8 cellular contexts compared by ENCODE assay signal in genomic region chr1:26279598-26280332, GRCh38. TPM values are rescaled to one million over a fixed set of nuclear protein-coding genes. Genes with fewer than 3 reads are reported as not detected.
DNase-seq lines count a peak whose midpoint lies in the region; ATAC-seq, FAIRE-seq and TF ChIP-seq lines count a peak whose summit lies in the region.

Gene SH3BGRL3 (plus strand): TSS chr1:26280086. CDS start chr1:26280156, 70 bp downstream.

- peak within 1 kb of the TSS; percentile 94 for H3K27ac Mint-ChIP-seq in dendritic cell treated with granulocyte-macrophage colony-stimulating factor and Interleukin-4, amounts not matched to agents 40 ng/mL and 50 ng/mL, for 4 days

- H3K9me3 ChIP-seq in HepG2 (ENCODE audit: low read length): no peaks in the 10 kb centered on the region

- peak within 1 kb of the TSS; percentile 85 for H3K4me2 ChIP-seq in HepG2 (ENCODE audit: low read depth, low read length)

- intact Hi-C loops in dendritic cell treated with granulocyte-macrophage colony-stimulating factor and Interleukin-4, amounts not matched to agents 40 ng/mL and 50 ng/mL, for 4 days (cut with micrococcal nuclease): loop anchor here (10.0 kb wide), 1 partner anchor 115 kb away; no protein-coding TSS in a partner anchor
- intact Hi-C loops in HepG2 (cut with micrococcal nuclease; ENCODE audit: unreplicated experiment): no loop called here

- TF ChIP-seq POLR2A in HepG2 (IDR thresholded peaks at IDR 0.05; ENCODE audit: insufficient read depth in 1 of 2, low read depth in 2 of 2, low read length in 2 of 2): peak; percentile 51 to 77

- in situ Hi-C loops in HepG2 (cut with HindIII; ENCODE audit: extremely low pct_ligation_motif_present, low pct_unique_long_range_greater_than_20kb): loop anchor here (5.0 kb wide), 2 partner anchors 43 to 113 kb away; no protein-coding TSS in a partner anchor

- peaks cover 39% of the 10 kb centered on the region for H3K4me1 ChIP-seq in HepG2 (ENCODE audit: insufficient read depth, low read length)

- H3K4me3 Mint-ChIP-seq in dendritic cell treated with granulocyte-macrophage colony-stimulating factor and Interleukin-4, amounts not matched to agents 40 ng/mL and 50 ng/mL, for 4 days: peak within 1 kb of the TSS; percentile 86

- 47% methylated on average over 4 of the region's 65 CpGs for WGBS in HepG2 (ENCODE audit: low lambda C conversion rate)

- peak within 1 kb of the TSS; percentile 69 for H3K9ac ChIP-seq in HepG2 (ENCODE audit: insufficient read depth, low read depth, low read length)

- peak within 1 kb of the TSS; percentile 61 to 78 (median 68); a peak in 5 of 6 replicates for H3K4me3 ChIP-seq in HepG2 (replicated peaks in 1 of 3; ENCODE audit: insufficient read depth in 1 of 3, low read depth in 2 of 3, low read length in 3 of 3)

- H3K36me3 ChIP-seq in HepG2 (replicated peaks in 1 of 2; ENCODE audit: control insufficient read depth in 1 of 2, insufficient read depth in 2 of 2, low read length in 2 of 2): peaks cover 14 to 33% of the 10 kb centered on the region in 2 experiments

- CTCF ChIA-PET in HepG2 (lab: Yijun Ruan, JAX; ENCODE audit: low intra/inter-chr PET ratio, low total read pairs): no interaction called here

- no peak for TF ChIP-seq EP300 in HepG2 (IDR thresholded peaks at IDR 0.05; ENCODE audit: low read depth in 2 of 2, low read length in 2 of 2)
- TF ChIP-seq EP300 in HepG2 (CRISPR knock-in tag; IDR thresholded peaks at IDR 0.05; ENCODE audit: borderline replicate concordance): no peak

- H3K27me3 Mint-ChIP-seq in dendritic cell treated with granulocyte-macrophage colony-stimulating factor and Interleukin-4, amounts not matched to agents 40 ng/mL and 50 ng/mL, for 4 days: no peaks in the 10 kb centered on the region

- H2AFZ ChIP-seq in HepG2 (ENCODE audit: low read length): no peak within 1 kb of the TSS

- peak; percentile 66 for TF ChIP-seq CTCF in HepG2 (CRISPR knock-in tag; IDR thresholded peaks at IDR 0.05)

- peaks cover 81% of the 10 kb centered on the region for H3K36me3 Mint-ChIP-seq in dendritic cell treated with granulocyte-macrophage colony-stimulating factor and Interleukin-4, amounts not matched to agents 40 ng/mL and 50 ng/mL, for 4 days (ENCODE audit: low read depth)

- H3K27me3 ChIP-seq in HepG2 (ENCODE audit: control insufficient read depth in 1 of 2, insufficient read depth in 2 of 2, low read length in 2 of 2): no peaks in the 10 kb centered on the region

- peak; percentile 38; the same call in 1 of the 2 replicates for TF ChIP-seq RAD21 in HepG2 (CRISPR knock-in tag; IDR thresholded peaks at IDR 0.05)

- no peaks in the 10 kb centered on the region for H4K20me1 ChIP-seq in HepG2 (ENCODE audit: insufficient read depth, low read length)

- POLR2A ChIA-PET in HepG2 (lab: Yijun Ruan, JAX): interaction anchor here (0.7 to 2.9 kb wide), 8 partner anchors 45 to 152 kb away, joined by 3 to 13 read pairs (median 4); partner anchors contain the start of genes CEP85, CRYBG2 and DHDDS

- peak; percentile 87 for DNase-seq in AG08395 (ENCODE audit: low spot score)
- DNase-seq in NCI-H526 (lab: John Stamatoyannopoulos, UW): peak; percentile 56 to 90
- peak; percentile 53 to 79 for DNase-seq in activated CD4-positive, alpha-beta T cell treated with anti-CD3 and anti-CD28 coated beads, Interleukin-2, amount 50 U/mL, for 24 hours (ENCODE audit: low read depth in 1 of 2, low spot score in 1 of 2)
- DNase-seq in HepG2 (ENCODE audit: low spot score): peak; percentile 55
- peak; percentile 71 to 82 for DNase-seq in stimulated activated CD4-positive, alpha-beta T cell treated with anti-CD3 and anti-CD28 coated beads, Interleukin-2, amount 100 ng/mL, for 48 hours

- H3K27ac ChIP-seq in HepG2 (ENCODE audit: extremely low read length, insufficient read depth, low read length): peak within 1 kb of the TSS; percentile 51

- no TSS peak for BruUV-seq in HepG2 (replicated peaks; lab: Mats Ljungman, UMichigan)

- peaks cover 92% of the 10 kb centered on the region for H3K4me1 Mint-ChIP-seq in dendritic cell treated with granulocyte-macrophage colony-stimulating factor and Interleukin-4, amounts not matched to agents 40 ng/mL and 50 ng/mL, for 4 days (ENCODE audit: low read depth)

- no peaks in the 10 kb centered on the region for H3K79me2 ChIP-seq in HepG2 (ENCODE audit: insufficient read depth, low read length)

- no peak for FAIRE-seq in HepG2 (lab: Jason Lieb, UNC)

- ATAC-seq in GM18867 (IDR thresholded peaks at IDR 0.05; ENCODE audit: unreplicated experiment) (peak; percentile 67), HG03135 (IDR thresholded peaks at IDR 0.05; ENCODE audit: unreplicated experiment) (peak; percentile 43), HepG2 (peak; percentile 90)

- H3K9me3 Mint-ChIP-seq in dendritic cell treated with granulocyte-macrophage colony-stimulating factor and Interleukin-4, amounts not matched to agents 40 ng/mL and 50 ng/mL, for 4 days: no peaks in the 10 kb centered on the region

TF ChIP-seq in HepG2, 621 proteins besides CTCF, POLR2A, EP300 and RAD21 (continues in another document):
- no peak for TF ChIP-seq ATF1 (CRISPR knock-in tag; IDR thresholded peaks at IDR 0.05)
- TF ChIP-seq ZNF260 (CRISPR knock-in tag; IDR thresholded peaks at IDR 0.05; ENCODE audit: borderline replicate concordance, low read depth): 0 out of 2 replicates have a peak, but pooled peaks have one; percentile 69
- TF ChIP-seq, protein P1, sequence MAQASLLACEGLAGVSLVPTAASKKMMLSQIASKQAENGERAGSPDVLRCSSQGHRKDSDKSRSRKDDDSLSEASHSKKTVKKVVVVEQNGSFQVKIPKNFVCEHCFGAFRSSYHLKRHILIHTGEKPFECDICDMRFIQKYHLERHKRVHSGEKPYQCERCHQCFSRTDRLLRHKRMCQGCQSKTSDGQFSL (CRISPR knock-in tag; IDR thresholded peaks at IDR 0.05): no peak
- TF ChIP-seq MIER2 (CRISPR knock-in tag; IDR thresholded peaks at IDR 0.05): no peak
- no peak for TF ChIP-seq NAIF1 (CRISPR knock-in tag; IDR thresholded peaks at IDR 0.05; ENCODE audit: borderline replicate concordance)
- no peak for TF ChIP-seq RFX5 (IDR thresholded peaks at IDR 0.05; ENCODE audit: low read depth, low read length)
- no peak for TF ChIP-seq AHDC1 (CRISPR knock-in tag; IDR thresholded peaks at IDR 0.05; ENCODE audit: borderline replicate concordance)

RNA-seq across cellular contexts. Expression of gene SH3BGRL3, which starts in this region (rescaled TPM):
- total RNA-seq in HepG2 (2016; rRNA removed; fragmentation: Illumina TruSeq; extraction: Trizol): 12.2 and 13.4 TPM in 2 replicates
- 14.0 and 29.7 TPM in 2 replicates for total RNA-seq in HepG2 (2016; cell fraction: cytosol; rRNA removed; fragmentation: Illumina TruSeq; extraction: Trizol; ENCODE audit: low read depth)
- 11.6 and 11.8 TPM in 2 replicates for total RNA-seq in HepG2 (2016; cell fraction: insoluble cytoplasmic fraction; rRNA removed; fragmentation: Illumina TruSeq; extraction: Trizol)
- total RNA-seq in HepG2 (2016; cell fraction: membrane; rRNA removed; fragmentation: Illumina TruSeq; extraction: Trizol): 15.8 and 28.5 TPM in 2 replicates
- 5.2 and 6.0 TPM in 2 replicates for total RNA-seq in HepG2 (2016; cell fraction: nucleus; rRNA removed; fragmentation: Illumina TruSeq; extraction: Trizol)
- 11.4 and 11.5 TPM in 2 replicates for polyA plus RNA-seq in HepG2 (2011; rRNA removed)
- 10.4 and 12.2 TPM in 2 replicates for polyA plus RNA-seq in HepG2 (2011; cell fraction: cytosol; rRNA removed)
- 7.5 and 8.3 TPM in 2 replicates for polyA plus RNA-seq in HepG2 (2011; cell fraction: nucleus; rRNA removed)
- polyA plus RNA-seq in HepG2 (2012): 12.3 and 13.0 TPM in 2 replicates
- polyA plus RNA-seq in HepG2 (2016; cell fraction: cytosol; fragmentation: Illumina TruSeq; extraction: Trizol; ENCODE audit: low read depth): 64.3 and 100 TPM in 2 replicates
- 24.8 and 47.8 TPM in 2 replicates for polyA plus RNA-seq in HepG2 (2016; cell fraction: insoluble cytoplasmic fraction; fragmentation: Illumina TruSeq; extraction: Trizol; ENCODE audit: low read depth)
- 72.1 and 88.4 TPM in 2 replicates for polyA plus RNA-seq in HepG2 (2016; cell fraction: membrane; fragmentation: Illumina TruSeq; extraction: Trizol; ENCODE audit: low read depth)
- polyA plus RNA-seq in HepG2 (2016; cell fraction: nucleus; fragmentation: Illumina TruSeq; extraction: Trizol; ENCODE audit: insufficient read depth, low read depth): 16.4 and 20.4 TPM in 2 replicates
- polyA minus RNA-seq in HepG2 (2011; rRNA and poly(A)+ RNA removed; ENCODE audit: low replicate concordance): 26.8 and 67.6 TPM in 2 replicates
- 8.1 and 10.8 TPM in 2 replicates for polyA minus RNA-seq in HepG2 (2011; cell fraction: cytosol; rRNA and poly(A)+ RNA removed)
- polyA minus RNA-seq in HepG2 (2011; cell fraction: nucleus; rRNA and poly(A)+ RNA removed): 8.5 and 9.8 TPM in 2 replicates

Comparison
In these comparisons a context has a peak if more than half of its experiments do, and no peak if none do; other contexts are left out.
1. Peak in every context shown above with its lines: DNase-seq, ATAC-seq, H3K4me3 ChIP-seq and H3K27ac ChIP-seq.